ENCODE assay signal across 31 cellular contexts in the genomic region with DNA sequence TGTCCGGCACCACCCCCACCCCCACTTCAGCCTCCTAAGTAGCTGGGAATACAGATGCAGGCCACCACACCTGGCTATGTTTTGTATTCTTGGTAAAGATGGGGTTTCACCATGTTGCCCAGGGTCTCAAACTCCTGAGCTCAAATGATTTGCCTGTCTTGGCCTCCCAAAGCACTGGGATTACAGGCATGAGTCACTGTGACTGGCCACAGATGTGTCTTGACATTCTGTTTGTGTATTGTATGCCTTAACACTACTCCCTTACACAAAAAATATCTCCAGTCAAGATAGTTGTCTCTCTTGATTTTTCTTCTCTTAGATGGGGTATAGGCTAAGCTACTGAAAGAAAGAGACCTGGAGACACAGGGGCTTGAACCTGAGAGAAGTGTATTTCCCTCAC. TPM values are rescaled to one million over a fixed set of nuclear protein-coding genes. Genes with fewer than 3 reads are reported as not detected.
DNase-seq lines count a peak whose midpoint lies in the region; ATAC-seq, FAIRE-seq and TF ChIP-seq lines count a peak whose summit lies in the region.
"Had no signal": no experiment of that assay in that cellular context is flagged by ENCODE, and none has a peak within 500 bp of the region (broad histone marks: within the 10 kb centered on the region; RNA-seq: fewer than 3 reads in every experiment).

No MANE protein-coding gene starts in this region.

- H3K9me3 ChIP-seq in IMR-90 (ENCODE audit: control insufficient read depth, insufficient read depth, low read length) (no peaks in the 10 kb centered on the region), astrocyte (ENCODE audit: insufficient read depth, low read depth, low read length) (no peaks in the 10 kb centered on the region), mesenchymal stem cell (ENCODE audit: control insufficient read depth, low read length) (no peaks in the 10 kb centered on the region), upper lobe of left lung (no peaks in the 10 kb centered on the region)
- H3K9me3 ChIP-seq: adrenal gland, ovary had no signal

- dilution Hi-C loops in IMR-90 (cut with HindIII; ENCODE audit: low sequenced_read_pairs, unreplicated experiment) = no loop called here

- H3K79me2 ChIP-seq in astrocyte (ENCODE audit: insufficient read depth, low read length) = no peaks in the 10 kb centered on the region

- H3K4ac ChIP-seq in IMR-90 (ENCODE audit: low read depth, low read length) = peak overlapping the region; percentile 30
- no peak overlapping the region for H3K4ac ChIP-seq in mesenchymal stem cell (ENCODE audit: low read depth in 1 of 2, low read length in 2 of 2)

- no peaks in the 10 kb centered on the region for H3K9me3 Mint-ChIP-seq in astrocyte (ENCODE audit: unreplicated experiment)
- H3K9me3 Mint-ChIP-seq: activated CD4-positive, alpha-beta memory T cell treated with anti-CD3 and anti-CD28 coated beads, Interleukin-2, amount 10 ng/mL, durations not matched to agents 7 days and 5 days; activated T-helper 1 cell treated with anti-CD3 and anti-CD28 coated beads, Interleukin-12 subunit alpha, Interleukin-12 subunit beta, Interleukin-2, Interleukin-4 antibody, amounts not matched to agents 30 ng/mL and 10 ng/mL and 1 ng/mL, durations not matched to agents 14 hours and 24 hours and 36 hours; neural crest cell; stimulated activated naive CD8-positive, alpha-beta T cell treated with anti-CD3 and anti-CD28 coated beads, Interleukin-15, amount 100 ng/mL, for 72 hours; T-helper 2 cell treated with Interferon-gamma antibody and Interleukin-4, amounts not matched to agents 5 μg/mL and 100 μg/mL, for 36 hours had no signal

- ATAC-seq in IMR-90 (ENCODE audit: low read depth) (peak; percentile 93), upper lobe of left lung (ENCODE audit: low FRiP score in 2 of 2) (no peak), HG02623 (IDR thresholded peaks at IDR 0.05; ENCODE audit: unreplicated experiment) (no peak)
- ATAC-seq: left colon; Panc1; stimulated activated naive CD8-positive, alpha-beta T cell treated with anti-CD3 and anti-CD28 coated beads, Interleukin-15, amount 100 ng/mL, for 72 hours had no signal

- H2AFZ ChIP-seq in IMR-90 (replicated peaks; ENCODE audit: low read length, poor library complexity) (peak overlapping the region; percentile 40), astrocyte (ENCODE audit: low read depth, low read length) (no peak overlapping the region), mesenchymal stem cell (ENCODE audit: low read depth, low read length) (peak overlapping the region; percentile 53)

- H3K27ac Mint-ChIP-seq in astrocyte (ENCODE audit: unreplicated experiment) = no peak overlapping the region
- H3K27ac Mint-ChIP-seq: activated CD4-positive, alpha-beta memory T cell treated with anti-CD3 and anti-CD28 coated beads, Interleukin-2, amount 10 ng/mL, durations not matched to agents 7 days and 5 days; activated T-helper 1 cell treated with anti-CD3 and anti-CD28 coated beads, Interleukin-12 subunit alpha, Interleukin-12 subunit beta, Interleukin-2, Interleukin-4 antibody, amounts not matched to agents 30 ng/mL and 10 ng/mL and 1 ng/mL, durations not matched to agents 14 hours and 24 hours and 36 hours; stimulated activated naive CD8-positive, alpha-beta T cell treated with anti-CD3 and anti-CD28 coated beads, Interleukin-15, amount 100 ng/mL, for 72 hours; T-helper 2 cell treated with Interferon-gamma antibody and Interleukin-4, amounts not matched to agents 5 μg/mL and 100 μg/mL, for 36 hours had no signal

- H3K4me2 ChIP-seq in IMR-90 (ENCODE audit: low read depth, low read length) = peak overlapping the region; percentile 48; the same call in 1 of the 2 replicates
- H3K4me2 ChIP-seq in astrocyte (ENCODE audit: low read length) = no peak overlapping the region
- H3K4me2 ChIP-seq in mesenchymal stem cell (ENCODE audit: low read length, poor library complexity, severe bottlenecking) = no peak overlapping the region

- no peaks in the 10 kb centered on the region for H3K79me1 ChIP-seq in IMR-90 (ENCODE audit: low read depth in 1 of 2, low read length in 2 of 2)
- H3K79me1 ChIP-seq in mesenchymal stem cell (replicated peaks; ENCODE audit: low read length, poor library complexity, severe bottlenecking) = no peaks in the 10 kb centered on the region

- no peak overlapping the region for H2BK12ac ChIP-seq in mesenchymal stem cell (ENCODE audit: low read length in 2 of 2)

- H3K27me3 ChIP-seq in IMR-90 (ENCODE audit: control insufficient read depth, insufficient read depth, low read length) (no peaks in the 10 kb centered on the region), astrocyte (ENCODE audit: insufficient read depth, low read length) (no peaks in the 10 kb centered on the region), mesenchymal stem cell (ENCODE audit: control insufficient read depth in 1 of 2, insufficient read depth in 1 of 2, low read length in 2 of 2) (peaks cover 0 to 6% of the 10 kb centered on the region in 2 experiments), upper lobe of left lung (no peaks in the 10 kb centered on the region)
- H3K27me3 ChIP-seq: adrenal gland, ovary had no signal

- WGBS in IMR-90 (ENCODE audit: extremely low coverage in 2 of 2, insufficient read length in 1 of 2), 2 experiments = no CpG with 5 or more reads among the region's 1 CpG
- WGBS in mesenchymal stem cell = no CpG with 5 or more reads among the region's 1 CpG
- WGBS in upper lobe of left lung, 2 donors = 92 to 100% methylated on average over 1 of the region's 1 CpG

- no peak for TF ChIP-seq EP300 in upper lobe of left lung (IDR thresholded peaks at IDR 0.05)

- H2BK15ac ChIP-seq in IMR-90 (ENCODE audit: low read depth, low read length) (peak overlapping the region; percentile 39; the same call in 1 of the 3 replicates), mesenchymal stem cell (ENCODE audit: low read depth, poor library complexity, severe bottlenecking) (no peak overlapping the region)

- TF ChIP-seq RAD21 in IMR-90 (IDR thresholded peaks at IDR 0.05; ENCODE audit: low read length) = no peak

- TF ChIP-seq CTCF in C4-2B (conservative IDR thresholded peaks at IDR 0.05) (no peak), IMR-90 (conservative IDR thresholded peaks at IDR 0.05; ENCODE audit: low read depth, low read length) (no peak), astrocyte (IDR thresholded peaks at IDR 0.05; ENCODE audit: insufficient read depth, low read depth, low read length) (no peak), upper lobe of left lung (IDR thresholded peaks at IDR 0.05) (no peak)

- H3K4me1 Mint-ChIP-seq in astrocyte (ENCODE audit: low read depth, unreplicated experiment) = peaks cover 8% of the 10 kb centered on the region
- H3K4me1 Mint-ChIP-seq: activated CD4-positive, alpha-beta memory T cell treated with anti-CD3 and anti-CD28 coated beads, Interleukin-2, amount 10 ng/mL, durations not matched to agents 7 days and 5 days; neural crest cell; stimulated activated naive CD8-positive, alpha-beta T cell treated with anti-CD3 and anti-CD28 coated beads, Interleukin-15, amount 100 ng/mL, for 72 hours had no signal

- H2BK5ac ChIP-seq in IMR-90 (ENCODE audit: low read depth, low read length, poor library complexity, severe bottlenecking) (peak overlapping the region; percentile 72), mesenchymal stem cell (ENCODE audit: low read depth, low read length, poor library complexity, severe bottlenecking) (no peak overlapping the region)

- H3K36me3 ChIP-seq in IMR-90 (ENCODE audit: control insufficient read depth, insufficient read depth, low read length) (no peaks in the 10 kb centered on the region), astrocyte (ENCODE audit: insufficient read depth, low read length) (no peaks in the 10 kb centered on the region), mesenchymal stem cell (ENCODE audit: control insufficient read depth in 1 of 2, insufficient read depth in 2 of 2, low read depth in 1 of 2, low read length in 2 of 2) (no peaks in the 10 kb centered on the region), upper lobe of left lung (no peaks in the 10 kb centered on the region)
- H3K36me3 ChIP-seq: adrenal gland, ovary had no signal

- H3K9ac ChIP-seq in IMR-90 (ENCODE audit: low read depth, low read length) (no peak overlapping the region), astrocyte (ENCODE audit: low read length) (no peak overlapping the region), mesenchymal stem cell (ENCODE audit: low read length) (no peak overlapping the region)

- H4K5ac ChIP-seq in IMR-90 (ENCODE audit: low read depth, low read length) = no peak overlapping the region

- peaks cover 6% of the 10 kb centered on the region for H3K4me1 ChIP-seq in IMR-90 (ENCODE audit: control insufficient read depth, insufficient read depth, low read length)
- no peaks in the 10 kb centered on the region for H3K4me1 ChIP-seq in astrocyte (ENCODE audit: insufficient read depth, low read length)
- H3K4me1 ChIP-seq in mesenchymal stem cell (ENCODE audit: control insufficient read depth, insufficient read depth, low read depth, low read length) = peaks cover 2% of the 10 kb centered on the region
- H3K4me1 ChIP-seq in upper lobe of left lung = no peaks in the 10 kb centered on the region
- H3K4me1 ChIP-seq: adrenal gland had no signal

- H3K18ac ChIP-seq in IMR-90 (ENCODE audit: low read depth, low read length) (peak overlapping the region; percentile 71; the same call in 1 of the 2 replicates), mesenchymal stem cell (ENCODE audit: low read depth in 1 of 2, low read length in 2 of 2) (peak overlapping the region; percentile 44 to 76)

- intact Hi-C loops in IMR-90 (cut with micrococcal nuclease) = no loop called here

- H2AK5ac ChIP-seq in IMR-90 (ENCODE audit: low read depth, low read length) = no peak overlapping the region
- no peak overlapping the region for H2AK5ac ChIP-seq in mesenchymal stem cell (ENCODE audit: low read length, severe bottlenecking)

- H3K27ac ChIP-seq in C4-2B (peak overlapping the region; percentile 6; the same call in 1 of the 2 replicates), IMR-90 (ENCODE audit: insufficient read depth, low read length) (peak overlapping the region; percentile 36; the same call in 1 of the 2 replicates), astrocyte (ENCODE audit: low read depth, low read length) (no peak overlapping the region), mesenchymal stem cell (ENCODE audit: low read length, poor library complexity, severe bottlenecking) (no peak overlapping the region), upper lobe of left lung (no peak overlapping the region)
- H3K27ac ChIP-seq: adrenal gland, ovary, skin epidermis had no signal

- in situ Hi-C loops in IMR-90 (cut with MboI; ENCODE audit: low sequenced_read_pairs) = no loop called here

- H4K91ac ChIP-seq in IMR-90 (ENCODE audit: insufficient read depth, low read depth, low read length) (peak overlapping the region; percentile 35; the same call in 1 of the 2 replicates), mesenchymal stem cell (ENCODE audit: low read length) (no peak overlapping the region)

- CTCF ChIA-PET in IMR-90 (lab: Yijun Ruan, JAX) = interaction anchor here (1.0 to 1.5 kb wide), 3 partner anchors 12 to 362 kb away, joined by 3 to 8 read pairs (median 5); no protein-coding TSS in a partner anchor

- POLR2A ChIA-PET in IMR-90 (lab: Charles Lee; ENCODE audit: unreplicated experiment) = interaction anchor here (0.5 kb wide), 1 partner anchor 152 kb away, joined by 3 read pairs; no protein-coding TSS in a partner anchor

- H2BK120ac ChIP-seq in IMR-90 (ENCODE audit: low read depth, low read length) = peak overlapping the region; percentile 76
- no peak overlapping the region for H2BK120ac ChIP-seq in mesenchymal stem cell (ENCODE audit: low read depth, low read length)

- H3K14ac ChIP-seq in IMR-90 (replicated peaks; ENCODE audit: low read depth, low read length) = 0 out of 2 replicates have a peak overlapping the region, but pooled peaks have one; percentile 32
- H3K14ac ChIP-seq in mesenchymal stem cell (ENCODE audit: low read length in 2 of 2) = no peak overlapping the region

- peak overlapping the region; percentile 74 for H2BK20ac ChIP-seq in IMR-90 (ENCODE audit: low read depth, low read length)

- H3K36me3 Mint-ChIP-seq in astrocyte (ENCODE audit: low read depth, unreplicated experiment) = no peaks in the 10 kb centered on the region

- peak overlapping the region in 1 of 2 experiments; percentile 67; a peak in 1 of 4 replicates for H4K8ac ChIP-seq in IMR-90 (ENCODE audit: low read depth in 2 of 2, low read length in 2 of 2)
- peak overlapping the region; percentile 29 for H4K8ac ChIP-seq in mesenchymal stem cell (ENCODE audit: low read length)

- no peak overlapping the region for H2AK9ac ChIP-seq in IMR-90 (replicated peaks; ENCODE audit: low read depth, low read length, poor library complexity)

- H3K9me1 ChIP-seq in IMR-90 (ENCODE audit: insufficient read depth, low read length) = no peaks in the 10 kb centered on the region; the same call in 1 of the 2 replicates

- no peak for TF ChIP-seq POLR2A in IMR-90 (IDR thresholded peaks at IDR 0.05; ENCODE audit: low read depth, low read length)
- TF ChIP-seq POLR2A in upper lobe of left lung (IDR thresholded peaks at IDR 0.05) = no peak

- DNase-seq in IMR-90 (peak; percentile 73), astrocyte (ENCODE audit: low read depth) (peak; percentile 5), mesenchymal stem cell (peak; percentile 74), upper lobe of left lung (no peak), amygdala (lab: John Stamatoyannopoulos, UW) (no peak), HTR-8/SVneo (ENCODE audit: insufficient read length, low spot score) (no peak)
- DNase-seq: ACHN; activated CD4-positive, alpha-beta memory T cell treated with anti-CD3 and anti-CD28 coated beads, Interleukin-2, amount 10 ng/mL, durations not matched to agents 7 days and 5 days; activated CD8-positive, alpha-beta memory T cell treated with anti-CD3 and anti-CD28 coated beads, Interleukin-2, amount 50 U/mL, for 4 hours; activated naive CD4-positive, alpha-beta T cell treated with Interleukin-2 at 50 U/mL for 16 hours; adrenal gland; DMS153; H7; hypothalamus; left colon; mammary epithelial cell; NCI-H1417 treated with DMSO at 0.1 percent for 48 hours; NCI-H2107; ovary; SIG-M5; stimulated activated naive CD8-positive, alpha-beta T cell treated with anti-CD3 and anti-CD28 coated beads, Interleukin-15, amount 100 ng/mL, for 72 hours had no signal

- no TSS peak for BruUV-seq in IMR-90 (replicated peaks; lab: Mats Ljungman, UMichigan)

- 0 out of 2 replicates have a peak overlapping the region, but pooled peaks have one; percentile 37 for H3K56ac ChIP-seq in IMR-90 (ENCODE audit: extremely low read depth, insufficient read depth, low read length)

- peaks cover 9% of the 10 kb centered on the region for H3K27me3 Mint-ChIP-seq in astrocyte (ENCODE audit: low read depth, unreplicated experiment)

- no peak overlapping the region for H3K23ac ChIP-seq in IMR-90 (ENCODE audit: low read depth, low read length)
- no peak overlapping the region for H3K23ac ChIP-seq in mesenchymal stem cell (ENCODE audit: low read length in 2 of 2)

- H3K4me3 ChIP-seq in IMR-90 (ENCODE audit: insufficient read depth, low read depth, low read length) (no peak overlapping the region), astrocyte (ENCODE audit: insufficient read depth, low read depth, low read length) (no peak overlapping the region), mesenchymal stem cell (ENCODE audit: insufficient read depth in 1 of 2, low read depth in 1 of 2, low read length in 2 of 2) (no peak overlapping the region), upper lobe of left lung (no peak overlapping the region)
- H3K4me3 ChIP-seq: adrenal gland, ovary, skin epidermis had no signal

- no peaks in the 10 kb centered on the region for H4K20me1 ChIP-seq in IMR-90 (ENCODE audit: insufficient read depth, low read length)
- no peaks in the 10 kb centered on the region for H4K20me1 ChIP-seq in astrocyte (ENCODE audit: insufficient read depth, low read length)

- FAIRE-seq in astrocyte (lab: Jason Lieb, UNC) = no peak
- FAIRE-seq in HTR-8/SVneo (lab: Jason Lieb, UNC) = no peak
- FAIRE-seq: GM12892 had no signal

- no peak overlapping the region for H3K4me3 Mint-ChIP-seq in astrocyte (ENCODE audit: unreplicated experiment)
- H3K4me3 Mint-ChIP-seq: activated CD4-positive, alpha-beta memory T cell treated with anti-CD3 and anti-CD28 coated beads, Interleukin-2, amount 10 ng/mL, durations not matched to agents 7 days and 5 days; activated T-helper 1 cell treated with anti-CD3 and anti-CD28 coated beads, Interleukin-12 subunit alpha, Interleukin-12 subunit beta, Interleukin-2, Interleukin-4 antibody, amounts not matched to agents 30 ng/mL and 10 ng/mL and 1 ng/mL, durations not matched to agents 14 hours and 24 hours and 36 hours; neural crest cell; stimulated activated naive CD8-positive, alpha-beta T cell treated with anti-CD3 and anti-CD28 coated beads, Interleukin-15, amount 100 ng/mL, for 72 hours; T-helper 2 cell treated with Interferon-gamma antibody and Interleukin-4, amounts not matched to agents 5 μg/mL and 100 μg/mL, for 36 hours had no signal

RNA-seq across cellular contexts. Expression of a gene that starts 17.6 kb away (rescaled TPM):
- total RNA-seq in IMR-90 (2012; rRNA removed) = 2.8 and 3.0 TPM in 2 replicates
- 5.7 and 6.2 TPM in 2 replicates for polyA plus RNA-seq in IMR-90 (2012; rRNA removed)
- 4.6 and 5.4 TPM in 2 replicates for polyA plus RNA-seq in IMR-90 (2012; cell fraction: cytosol; rRNA removed)
- polyA plus RNA-seq in IMR-90 (2012; cell fraction: nucleus; rRNA removed; ENCODE audit: low replicate concordance) = 1.4 and 2.9 TPM in 2 replicates
- not detected in 2 replicates for total RNA-seq in astrocyte
- polyA plus RNA-seq in mesenchymal stem cell (2013, experiment 1 of 2) = 23.5 TPM
- polyA plus RNA-seq in mesenchymal stem cell (2013, experiment 2 of 2) = 25.3 TPM
- total RNA-seq in upper lobe of left lung = 100 to 1,000 TPM in 1 of 6 donors, 10 to 100 TPM in 5; 27.2 to 121 (median 53.3) TPM
- total RNA-seq: activated CD4-positive, alpha-beta memory T cell treated with anti-CD3 and anti-CD28 coated beads, Interleukin-2, amount 10 ng/mL, durations not matched to agents 7 days and 5 days; activated T-helper 1 cell treated with anti-CD3 and anti-CD28 coated beads, Interleukin-12 subunit alpha, Interleukin-12 subunit beta, Interleukin-2, Interleukin-4 antibody, amounts not matched to agents 30 ng/mL and 10 ng/mL and 1 ng/mL, durations not matched to agents 14 hours and 24 hours and 36 hours; chondrocyte; G401; mammary epithelial cell; neural crest cell had no signal
- polyA plus RNA-seq: mammary epithelial cell had no signal

RNA-seq across cellular contexts. Expression of a gene that starts 30.6 kb away (rescaled TPM):
- total RNA-seq in IMR-90 (2012; rRNA removed) (1.1 and 1.4 TPM in 2 replicates), astrocyte (not detected in 2 replicates), upper lobe of left lung (10 to 100 TPM in 1 of 6 donors, 1 to 10 TPM in 4, under 1 TPM in 1; under 0.01 to 14.4 (median 3.1) TPM)
- 5.5 and 5.6 TPM in 2 replicates for polyA plus RNA-seq in IMR-90 (2012; rRNA removed)
- 3.2 and 4.9 TPM in 2 replicates for polyA plus RNA-seq in IMR-90 (2012; cell fraction: cytosol; rRNA removed)
- polyA plus RNA-seq in IMR-90 (2012; cell fraction: nucleus; rRNA removed; ENCODE audit: low replicate concordance) = 4.7 and 4.8 TPM in 2 replicates
- 2.7 TPM for polyA plus RNA-seq in mesenchymal stem cell (2013, experiment 1 of 2)
- polyA plus RNA-seq in mesenchymal stem cell (2013, experiment 2 of 2) = 2.8 TPM
- total RNA-seq: activated CD4-positive, alpha-beta memory T cell treated with anti-CD3 and anti-CD28 coated beads, Interleukin-2, amount 10 ng/mL, durations not matched to agents 7 days and 5 days; activated T-helper 1 cell treated with anti-CD3 and anti-CD28 coated beads, Interleukin-12 subunit alpha, Interleukin-12 subunit beta, Interleukin-2, Interleukin-4 antibody, amounts not matched to agents 30 ng/mL and 10 ng/mL and 1 ng/mL, durations not matched to agents 14 hours and 24 hours and 36 hours; chondrocyte; G401; neural crest cell had no signal
- polyA plus RNA-seq: mammary epithelial cell had no signal

Comparison
In these comparisons a context has a peak if more than half of its experiments do, and no peak if none do; other contexts are left out.
1. H3K27ac ChIP-seq: peak in C4-2B (single experiment) and IMR-90 (single experiment); none in astrocyte (single experiment), mesenchymal stem cell (single experiment) and upper lobe of left lung (0 of 4).
2. DNase-seq: peak in IMR-90 (single experiment), astrocyte (single experiment) and mesenchymal stem cell (single experiment); none in upper lobe of left lung (0 of 2), amygdala (0 of 56) and HTR-8/SVneo (single experiment).